8 cellular contexts compared by ENCODE assay signal in genomic region chr16:14186007-14186953, GRCh38.
DNase-seq lines count a peak whose midpoint lies in the region; ATAC-seq and TF ChIP-seq lines count a peak whose summit lies in the region.

No MANE protein-coding gene starts in this region.

- H3K4me1 Mint-ChIP-seq in osteocyte (ENCODE audit: unreplicated experiment), result peaks cover 35% of the 10 kb centered on the region
- peaks cover 1 to 4% of the 10 kb centered on the region in 2 donors for H3K4me1 Mint-ChIP-seq in effector memory CD8-positive, alpha-beta T cell (ENCODE audit: low read depth in 2 of 2)

- no peak for ATAC-seq in HG03354 (IDR thresholded peaks at IDR 0.05; ENCODE audit: poor library complexity, severe bottlenecking, unreplicated experiment)
- no peak for ATAC-seq in effector memory CD8-positive, alpha-beta T cell (replicated peaks)

- H3K36me3 Mint-ChIP-seq in osteocyte (ENCODE audit: unreplicated experiment), result no peaks in the 10 kb centered on the region
- no peaks in the 10 kb centered on the region for H3K36me3 Mint-ChIP-seq in effector memory CD8-positive, alpha-beta T cell (ENCODE audit: insufficient read depth)

- H3K27ac Mint-ChIP-seq in osteocyte (ENCODE audit: unreplicated experiment), result peak overlapping the region; percentile 88
- no peak overlapping the region for H3K27ac Mint-ChIP-seq in effector memory CD8-positive, alpha-beta T cell

- H3K4me3 Mint-ChIP-seq in osteocyte (ENCODE audit: unreplicated experiment), result peak overlapping the region; percentile 68
- no peak overlapping the region for H3K4me3 Mint-ChIP-seq in effector memory CD8-positive, alpha-beta T cell

- no peaks in the 10 kb centered on the region for H3K27me3 Mint-ChIP-seq in osteocyte (ENCODE audit: unreplicated experiment)
- no peaks in the 10 kb centered on the region for H3K27me3 Mint-ChIP-seq in effector memory CD8-positive, alpha-beta T cell

- peak; percentile 58 for DNase-seq in AG09309 (ENCODE audit: low read depth)
- peak; percentile 42 for DNase-seq in HEK293T (ENCODE audit: extremely low spot score)
- peak; percentile 40 for DNase-seq in T1000 (lab: John Stamatoyannopoulos, UW)
- DNase-seq in globus pallidus (ENCODE audit: low spot score), result peak; percentile 48
- DNase-seq in osteocyte (ENCODE audit: extremely low spot score, unreplicated experiment), result no peak
- no peak for DNase-seq in SKM-1 treated with dmso at 0.1 percent for 144 hours (lab: John Stamatoyannopoulos, UW; ENCODE audit: unreplicated experiment)
- DNase-seq in effector memory CD8-positive, alpha-beta T cell, result no peak

- CTCF ChIA-PET in HEK293T (lab: Yijun Ruan, JAX), result interaction anchor here (0.6 to 1.4 kb wide), 6 partner anchors 16 to 267 kb away, joined by 3 to 4 read pairs (median 3); partner anchors contain the start of gene ERCC4

- H3K9me3 Mint-ChIP-seq in osteocyte (ENCODE audit: unreplicated experiment), result no peaks in the 10 kb centered on the region
- no peaks in the 10 kb centered on the region for H3K9me3 Mint-ChIP-seq in effector memory CD8-positive, alpha-beta T cell

- peak; percentile 67 for TF ChIP-seq CTCF in AG09309 (IDR thresholded peaks at IDR 0.05; ENCODE audit: control insufficient read depth, insufficient read depth, low read depth, low read length, missing control alignments)
- TF ChIP-seq CTCF in osteocyte (IDR thresholded peaks at IDR 0.05), result peak; percentile 63

- POLR2A ChIA-PET in HEK293T (lab: Yijun Ruan, JAX), result no interaction called here

- peak overlapping the region; percentile 44 for H3K4me3 ChIP-seq in AG09309 (ENCODE audit: control insufficient read depth, low read depth, low read length)

TF ChIP-seq in HEK293T, 16 proteins besides CTCF, POLR2A, EP300 and RAD21:
- TF ChIP-seq NFRKB (IDR thresholded peaks at IDR 0.05), result no peak
- no peak for TF ChIP-seq HDGF (IDR thresholded peaks at IDR 0.05; ENCODE audit: borderline replicate concordance)
- no peak for TF ChIP-seq SP1 (IDR thresholded peaks at IDR 0.05)
- peak; percentile 31 for TF ChIP-seq PKNOX1 (IDR thresholded peaks at IDR 0.05)
- no peak for TF ChIP-seq CTBP1 (IDR thresholded peaks at IDR 0.05; ENCODE audit: borderline replicate concordance)
- TF ChIP-seq LEF1 (IDR thresholded peaks at IDR 0.05; ENCODE audit: borderline replicate concordance), result no peak
- no peak for TF ChIP-seq TARDBP (IDR thresholded peaks at IDR 0.05)
- no peak for TF ChIP-seq FOXK2 (IDR thresholded peaks at IDR 0.05)
TF ChIP-seq in HEK293T: peak in this region for 1.

Comparison
In these comparisons a context has a peak if more than half of its experiments do, and no peak if none do; other contexts are left out.
1. DNase-seq: peak in AG09309 (single experiment), HEK293T (single experiment), T1000 (single experiment) and globus pallidus (single experiment); none in osteocyte (single experiment), SKM-1 treated with dmso at 0.1 percent for 144 hours (single experiment) and effector memory CD8-positive, alpha-beta T cell (0 of 3).